19 cellular contexts compared by ENCODE assay signal in the genomic region with DNA sequence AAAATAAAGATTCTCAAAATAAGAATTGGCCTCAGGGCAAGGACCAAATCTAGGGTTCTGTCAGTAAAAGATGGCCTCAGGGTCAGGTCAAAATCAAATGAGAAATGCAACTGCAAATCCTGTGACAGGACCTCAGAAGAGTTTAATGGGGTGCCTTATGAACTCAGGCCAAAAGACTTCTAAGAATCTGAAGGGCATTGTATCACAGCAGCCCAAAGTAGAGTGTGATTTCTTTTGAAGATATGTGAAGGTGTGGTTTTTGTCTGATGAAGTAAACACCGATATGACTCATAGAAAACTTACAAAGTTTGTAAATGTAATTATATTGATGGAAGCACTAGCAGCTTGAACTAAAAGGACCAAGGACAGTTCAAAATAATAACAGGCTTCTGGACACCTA.
"Had no signal": no experiment of that assay in that cellular context is flagged by ENCODE, and none has a peak within 500 bp of the region (broad histone marks: within the 10 kb centered on the region; RNA-seq: fewer than 3 reads in every experiment).

No MANE protein-coding gene starts in this region.

- H3K4me2 ChIP-seq: neural progenitor cell had no signal

- H3K27ac ChIP-seq: gastroesophageal sphincter, heart right ventricle, neural progenitor cell, pancreas, sigmoid colon, thyroid gland had no signal

- H3K4me1 ChIP-seq: gastroesophageal sphincter, heart right ventricle, neural progenitor cell, pancreas, sigmoid colon, thyroid gland had no signal

- DNase-seq: activated B cell treated with CpG ODN at 0.5 μM for 24 hours; activated CD4-positive, alpha-beta T cell treated with anti-CD3 and anti-CD28 coated beads for 48 hours; activated CD8-positive, alpha-beta T cell treated with anti-CD3 and anti-CD28 coated beads for 36 hours; activated gamma-delta T cell treated with Interleukin-2 at 50 U/mL for 16 hours; activated naive CD8-positive, alpha-beta T cell treated with anti-CD3 and anti-CD28 coated beads for 36 hours; activated T-cell treated with anti-CD3 and anti-CD28 coated beads, Interleukin-2, amount 50 U/mL, for 48 hours; cerebellar nuclear complex; effector memory CD4-positive, alpha-beta T cell; heart right ventricle; naive B cell; pancreas; sigmoid colon; stimulated activated CD4-positive, alpha-beta T cell treated with anti-CD3 and anti-CD28 coated beads, Interleukin-2, amount 100 ng/mL, for 48 hours; T-helper 17 cell; thyroid gland had no signal

- ATAC-seq: activated CD8-positive, alpha-beta T cell treated with anti-CD3 and anti-CD28 coated beads for 36 hours; gastroesophageal sphincter; heart right ventricle; pancreas; stimulated activated memory B cell treated with anti-CD40 and anti-IgM and Interleukin-4, amounts not matched to agents 10 μg/mL and 1 μg/mL and 100 μg/mL, for 72 hours; T-helper 17 cell had no signal

- H3K9ac ChIP-seq: neural progenitor cell had no signal

- H3K9me3 ChIP-seq: gastroesophageal sphincter, heart right ventricle, pancreas, sigmoid colon, thyroid gland had no signal

- H3K27me3 ChIP-seq: gastroesophageal sphincter, neural progenitor cell, sigmoid colon, thyroid gland had no signal

- H3K4me3 ChIP-seq: gastroesophageal sphincter, heart right ventricle, lung, neural progenitor cell, pancreas, sigmoid colon, thyroid gland had no signal

- H3K36me3 ChIP-seq: gastroesophageal sphincter, heart right ventricle, neural progenitor cell, pancreas, sigmoid colon, thyroid gland had no signal
